1 cellular context compared by ENCODE assay signal in the genomic region with DNA sequence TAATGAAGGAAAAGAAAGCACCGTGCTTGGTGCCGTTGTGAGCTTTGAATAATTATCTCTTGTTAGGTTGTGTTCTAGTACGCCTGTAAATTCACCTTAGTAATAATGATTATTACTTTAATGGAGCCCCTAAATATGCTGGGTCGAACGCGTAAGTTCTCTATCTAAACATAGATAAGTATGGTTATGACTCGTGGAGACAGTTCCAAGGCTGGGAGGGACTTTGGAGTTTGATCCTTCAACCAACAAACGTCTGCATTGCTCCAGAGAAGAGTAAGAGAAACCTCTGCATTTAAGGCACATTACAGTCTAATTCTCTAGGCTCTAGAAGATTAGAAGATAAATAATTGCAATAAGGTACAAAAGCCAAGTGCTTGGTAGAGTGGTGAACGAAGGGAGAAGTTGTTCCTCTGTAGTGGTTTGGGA.
TF ChIP-seq lines count a peak whose summit lies in the region.

No MANE protein-coding gene starts in this region.

TF ChIP-seq in K562, 482 proteins besides CTCF, POLR2A, EP300 and RAD21 (continued from another document):
- TF ChIP-seq, protein P1, sequence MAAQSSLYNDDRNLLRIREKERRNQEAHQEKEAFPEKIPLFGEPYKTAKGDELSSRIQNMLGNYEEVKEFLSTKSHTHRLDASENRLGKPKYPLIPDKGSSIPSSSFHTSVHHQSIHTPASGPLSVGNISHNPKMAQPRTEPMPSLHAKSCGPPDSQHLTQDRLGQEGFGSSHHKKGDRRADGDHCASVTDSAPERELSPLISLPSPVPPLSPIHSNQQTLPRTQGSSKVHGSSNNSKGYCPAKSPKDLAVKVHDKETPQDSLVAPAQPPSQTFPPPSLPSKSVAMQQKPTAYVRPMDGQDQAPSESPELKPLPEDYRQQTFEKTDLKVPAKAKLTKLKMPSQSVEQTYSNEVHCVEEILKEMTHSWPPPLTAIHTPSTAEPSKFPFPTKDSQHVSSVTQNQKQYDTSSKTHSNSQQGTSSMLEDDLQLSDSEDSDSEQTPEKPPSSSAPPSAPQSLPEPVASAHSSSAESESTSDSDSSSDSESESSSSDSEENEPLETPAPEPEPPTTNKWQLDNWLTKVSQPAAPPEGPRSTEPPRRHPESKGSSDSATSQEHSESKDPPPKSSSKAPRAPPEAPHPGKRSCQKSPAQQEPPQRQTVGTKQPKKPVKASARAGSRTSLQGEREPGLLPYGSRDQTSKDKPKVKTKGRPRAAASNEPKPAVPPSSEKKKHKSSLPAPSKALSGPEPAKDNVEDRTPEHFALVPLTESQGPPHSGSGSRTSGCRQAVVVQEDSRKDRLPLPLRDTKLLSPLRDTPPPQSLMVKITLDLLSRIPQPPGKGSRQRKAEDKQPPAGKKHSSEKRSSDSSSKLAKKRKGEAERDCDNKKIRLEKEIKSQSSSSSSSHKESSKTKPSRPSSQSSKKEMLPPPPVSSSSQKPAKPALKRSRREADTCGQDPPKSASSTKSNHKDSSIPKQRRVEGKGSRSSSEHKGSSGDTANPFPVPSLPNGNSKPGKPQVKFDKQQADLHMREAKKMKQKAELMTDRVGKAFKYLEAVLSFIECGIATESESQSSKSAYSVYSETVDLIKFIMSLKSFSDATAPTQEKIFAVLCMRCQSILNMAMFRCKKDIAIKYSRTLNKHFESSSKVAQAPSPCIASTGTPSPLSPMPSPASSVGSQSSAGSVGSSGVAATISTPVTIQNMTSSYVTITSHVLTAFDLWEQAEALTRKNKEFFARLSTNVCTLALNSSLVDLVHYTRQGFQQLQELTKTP (IDR thresholded peaks at IDR 0.05; ENCODE audit: low read depth in 1 of 2, partially characterized antibody in 2 of 2), result peak in 1 of 2 experiments; percentile 60
- TF ChIP-seq, protein P2, sequence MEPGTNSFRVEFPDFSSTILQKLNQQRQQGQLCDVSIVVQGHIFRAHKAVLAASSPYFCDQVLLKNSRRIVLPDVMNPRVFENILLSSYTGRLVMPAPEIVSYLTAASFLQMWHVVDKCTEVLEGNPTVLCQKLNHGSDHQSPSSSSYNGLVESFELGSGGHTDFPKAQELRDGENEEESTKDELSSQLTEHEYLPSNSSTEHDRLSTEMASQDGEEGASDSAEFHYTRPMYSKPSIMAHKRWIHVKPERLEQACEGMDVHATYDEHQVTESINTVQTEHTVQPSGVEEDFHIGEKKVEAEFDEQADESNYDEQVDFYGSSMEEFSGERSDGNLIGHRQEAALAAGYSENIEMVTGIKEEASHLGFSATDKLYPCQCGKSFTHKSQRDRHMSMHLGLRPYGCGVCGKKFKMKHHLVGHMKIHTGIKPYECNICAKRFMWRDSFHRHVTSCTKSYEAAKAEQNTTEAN (CRISPR knock-in tag; IDR thresholded peaks at IDR 0.05), result 0 out of 2 replicates have a peak, but pooled peaks have one; percentile 16
- no peak for TF ChIP-seq KLF6 (CRISPR knock-in tag; IDR thresholded peaks at IDR 0.05; ENCODE audit: borderline replicate concordance)
- no peak for TF ChIP-seq HDAC6 (IDR thresholded peaks at IDR 0.05; ENCODE audit: low read depth, low read length)
- TF ChIP-seq HDGF (IDR thresholded peaks at IDR 0.05), result no peak
